7 cellular contexts compared by ENCODE assay signal in genomic region chr11:125496465-125496817, GRCh38. TPM values are rescaled to one million over a fixed set of nuclear protein-coding genes. Genes with fewer than 3 reads are reported as not detected.
DNase-seq lines count a peak whose midpoint lies in the region; ATAC-seq, FAIRE-seq and TF ChIP-seq lines count a peak whose summit lies in the region.

No MANE protein-coding gene starts in this region.

- DNase-seq in GM12878 (ENCODE audit: low read depth, low spot score) (no peak), left lung (no peak), HuH-7.5 (ENCODE audit: low spot score) (no peak)

- H3K4me1 ChIP-seq in HUES6 (ENCODE audit: control insufficient read depth, insufficient read depth, low read length) = peaks cover 14% of the 10 kb centered on the region
- no peaks in the 10 kb centered on the region; the same call in 1 of the 2 replicates for H3K4me1 ChIP-seq in GM12878 (ENCODE audit: control insufficient read depth, insufficient read depth, low read length)
- H3K4me1 ChIP-seq in left lung = peaks cover 4 to 18% of the 10 kb centered on the region in 2 donors
- H3K4me1 ChIP-seq in stomach smooth muscle (ENCODE audit: control insufficient read depth, insufficient read depth, low read length) = peaks cover 14% of the 10 kb centered on the region

- H3K27ac ChIP-seq in HUES6 (ENCODE audit: low read depth, low read length) (no peak overlapping the region), GM12878 (ENCODE audit: control insufficient read depth, insufficient read depth) (no peak overlapping the region), left lung (peak overlapping the region in 1 of 2 donors; percentile 21), stomach smooth muscle (ENCODE audit: low read length) (peak overlapping the region; percentile 80)

- no peak for TF ChIP-seq CTCF in GM12878 (IDR thresholded peaks at IDR 0.05 in 2 of 3, conservative IDR thresholded peaks at IDR 0.05 in 1 of 3; ENCODE audit: control insufficient read depth in 2 of 3, extremely low read depth in 1 of 3, insufficient read depth in 1 of 3, low read depth in 3 of 3, low read length in 3 of 3)
- no peak for TF ChIP-seq CTCF in left lung (IDR thresholded peaks at IDR 0.05)

- no peak for TF ChIP-seq POLR2A in GM12878 (IDR thresholded peaks at IDR 0.05; ENCODE audit: low read depth, low read length)

- no peak for FAIRE-seq in GM12878 (lab: Jason Lieb, UNC)

- H4K20me1 ChIP-seq in GM12878 (ENCODE audit: control insufficient read depth, insufficient read depth) = no peaks in the 10 kb centered on the region

- 68% methylated on average over 12 of the region's 12 CpGs for WGBS in GM12878 (ENCODE audit: insufficient coverage, insufficient replicate concordance, low lambda C conversion rate, missing lambda C conversion rate)

- H3K79me2 ChIP-seq in GM12878 (ENCODE audit: control insufficient read depth, insufficient read depth, low read length) = peaks cover 15% of the 10 kb centered on the region

- intact Hi-C loops in GM12878 (cut with micrococcal nuclease; ENCODE audit: unreplicated experiment) (no loop called here), left lung (cut with DNase I) (no loop called here)

- H3K36me3 ChIP-seq in HUES6 (ENCODE audit: control insufficient read depth, insufficient read depth, low read length) (no peaks in the 10 kb centered on the region), GM12878 (ENCODE audit: control insufficient read depth in 2 of 2, insufficient read depth in 2 of 2, low read length in 1 of 2) (no peaks in the 10 kb centered on the region), left lung (no peaks in the 10 kb centered on the region), stomach smooth muscle (ENCODE audit: control insufficient read depth in 2 of 2, insufficient read depth in 2 of 2, low read length in 2 of 2) (no peaks in the 10 kb centered on the region)

- H3K27me3 ChIP-seq in HUES6 (ENCODE audit: control insufficient read depth, insufficient read depth, low read length) = peaks cover 39% of the 10 kb centered on the region
- 0 out of 4 replicates have a peak, but pooled peaks cover 0 to 7% of the 10 kb centered on the region in 2 experiments for H3K27me3 ChIP-seq in GM12878 (replicated peaks in 1 of 2; ENCODE audit: control insufficient read depth in 2 of 2, insufficient read depth in 2 of 2, low read length in 1 of 2)
- H3K27me3 ChIP-seq in left lung = peaks cover 8 to 59% of the 10 kb centered on the region in 2 donors
- H3K27me3 ChIP-seq in stomach smooth muscle (ENCODE audit: control insufficient read depth in 1 of 2, insufficient read depth in 2 of 2, low read length in 2 of 2) = no peaks in the 10 kb centered on the region

- H3K4me3 ChIP-seq in HUES6 (ENCODE audit: low read depth, low read length) (peak overlapping the region; percentile 89), GM12878 (no peak overlapping the region; the same call in 1 of the 2 replicates), left lung (peak overlapping the region; percentile 42 to 54), stomach smooth muscle (ENCODE audit: low read length in 2 of 2) (peak overlapping the region; percentile 83 to 84)

- H3K9me3 ChIP-seq in HUES6 (ENCODE audit: control insufficient read depth, insufficient read depth, low read depth, low read length) = no peaks in the 10 kb centered on the region
- H3K9me3 ChIP-seq in GM12878 (replicated peaks; ENCODE audit: control insufficient read depth, insufficient read depth, low read length) = no peaks in the 10 kb centered on the region
- H3K9me3 ChIP-seq in left lung = no peaks in the 10 kb centered on the region
- no peaks in the 10 kb centered on the region for H3K9me3 ChIP-seq in stomach smooth muscle (ENCODE audit: control insufficient read depth in 2 of 2, low read length in 2 of 2)

- no peak for TF ChIP-seq RAD21 in GM12878 (IDR thresholded peaks at IDR 0.05; ENCODE audit: insufficient read depth, low read depth, low read length)

- BruUV-seq in GM12878 (replicated peaks; lab: Mats Ljungman, UMichigan) = no TSS peak

- CTCF ChIA-PET in GM12878 (lab: Yijun Ruan, JAX) = interaction anchor here (1.0 to 1.1 kb wide), 2 partner anchors 14 to 67 kb away, joined by 3 read pairs; no protein-coding TSS in a partner anchor

- ATAC-seq in GM12878 (no peak), left lung (no peak), HG03025 (IDR thresholded peaks at IDR 0.05; ENCODE audit: low FRiP score, unreplicated experiment) (no peak), HG03342 (IDR thresholded peaks at IDR 0.05; ENCODE audit: unreplicated experiment) (no peak)

- TF ChIP-seq EP300 in GM12878 (IDR thresholded peaks at IDR 0.05; ENCODE audit: borderline replicate concordance in 1 of 2, control insufficient read depth in 1 of 2, low read depth in 2 of 2, low read length in 2 of 2) = no peak

- POLR2A ChIA-PET in GM12878 (lab: Charles Lee) = interaction anchor here (0.6 to 1.0 kb wide), 3 partner anchors 17 to 96 kb away, joined by 3 to 5 read pairs (median 3); partner anchors contain the start of gene STT3A

- RAD21 ChIA-PET in GM12878 (lab: Charles Lee; ENCODE audit: unreplicated experiment) = interaction anchor here (1.3 kb wide), 1 partner anchor 73 kb away, joined by 3 read pairs; no protein-coding TSS in a partner anchor

- no peak overlapping the region; the same call in none of the 2 replicates for H2AFZ ChIP-seq in GM12878 (ENCODE audit: control insufficient read depth, low read depth, low read length)

- in situ Hi-C loops in GM12878 (cut with MboI) = no loop called here

- H3K9ac ChIP-seq in HUES6 (ENCODE audit: low read length) = no peak overlapping the region
- no peak overlapping the region for H3K9ac ChIP-seq in GM12878 (ENCODE audit: control insufficient read depth, insufficient read depth, low read length)
- H3K9ac ChIP-seq in stomach smooth muscle (ENCODE audit: low read length in 2 of 2) = peak overlapping the region; percentile 69 to 71

- H3K4me2 ChIP-seq in GM12878 (ENCODE audit: control insufficient read depth, insufficient read depth) = peak overlapping the region; percentile 64

- SMC1A ChIA-PET in GM12878 (lab: Charles Lee; ENCODE audit: uncharacterized antibody, unreplicated experiment) = interaction anchor here (0.6 to 0.9 kb wide), 2 partner anchors 11 to 17 kb away, joined by 3 to 5 read pairs; no protein-coding TSS in a partner anchor

TF ChIP-seq in GM12878, 131 proteins besides CTCF, POLR2A, EP300 and RAD21 (continues in another document):
- TF ChIP-seq ZNF24 (IDR thresholded peaks at IDR 0.05) = no peak
- TF ChIP-seq POLR2AphosphoS2 (IDR thresholded peaks at IDR 0.05; ENCODE audit: low read depth, low read length) = no peak
- TF ChIP-seq NRF1 (conservative IDR thresholded peaks at IDR 0.05; ENCODE audit: low read depth, low read length) = no peak
- no peak for TF ChIP-seq PML (IDR thresholded peaks at IDR 0.05; ENCODE audit: low read length)
- TF ChIP-seq E2F4 (IDR thresholded peaks at IDR 0.05; ENCODE audit: low read depth, low read length) = no peak
- no peak for TF ChIP-seq NR2C1 (IDR thresholded peaks at IDR 0.05)
- no peak for TF ChIP-seq SREBF1 (IDR thresholded peaks at IDR 0.05; ENCODE audit: low read length)
- no peak for TF ChIP-seq ZBTB4 (CRISPR knock-in tag; IDR thresholded peaks at IDR 0.05)

RNA-seq across cellular contexts. Expression of gene FEZ1, which starts 0.4 kb away (rescaled TPM):
- total RNA-seq in GM12878 (2013; cell fraction: nucleolus; rRNA removed) = 20.4 and 20.8 TPM in 2 replicates
- total RNA-seq in GM12878 (2014; rRNA removed) = 9.0 and 15.3 TPM in 2 replicates
- 9.8 and 10.4 TPM in 2 replicates for total RNA-seq in GM12878 (2014; rRNA removed; fragmentation: Illumina TruSeq; extraction: Trizol)
- total RNA-seq in GM12878 (2021) = 10.1 and 11.6 TPM in 2 replicates
- 18.3 TPM for polyA plus RNA-seq in GM12878 (2011; ENCODE audit: low read depth)
- 46.7 and 57.0 TPM in 2 replicates for polyA plus RNA-seq in GM12878 (2011; rRNA removed)
- polyA plus RNA-seq in GM12878 (2011; cell fraction: cytosol; rRNA removed) = 57.5 and 65.1 TPM in 2 replicates
- 36.3 and 40.0 TPM in 2 replicates for polyA plus RNA-seq in GM12878 (2011; cell fraction: nucleus; rRNA removed)
- polyA plus RNA-seq in GM12878 (2012) = 14.3 and 23.0 TPM in 2 replicates
- polyA plus RNA-seq in GM12878 (2014; fragmentation: Illumina TruSeq; extraction: Trizol) = 11.5 and 12.4 TPM in 2 replicates
- polyA plus RNA-seq in GM12878 (2014; fragmentation: Nextera tagmentation; extraction: Ambion mirVana) = 1 to 10 TPM; 2.7 to 4.9 TPM
- 9.4 and 12.0 TPM in 2 replicates for polyA plus RNA-seq in GM12878 (2014; rRNA removed)
- 1 to 10 TPM; 7.6 to 8.8 TPM for polyA plus RNA-seq in GM12878 (2016; fragmentation: Nextera tagmentation; extraction: Ambion mirVana)
- polyA minus RNA-seq in GM12878 (2011; rRNA and poly(A)+ RNA removed) = 26.7 and 28.7 TPM in 2 replicates
- polyA minus RNA-seq in GM12878 (2011; cell fraction: cytosol; rRNA and poly(A)+ RNA removed) = 14.7 and 18.4 TPM in 2 replicates
- polyA minus RNA-seq in GM12878 (2011; cell fraction: nucleus; rRNA and poly(A)+ RNA removed) = 6.2 and 17.0 TPM in 2 replicates
- total RNA-seq in left lung = 10 to 100 TPM; 31.8 to 41.1 TPM

Comparison
In these comparisons a context has a peak if more than half of its experiments do, and no peak if none do; other contexts are left out.
1. H3K9ac ChIP-seq: peak in stomach smooth muscle (2 of 2); none in HUES6 (single experiment) and GM12878 (single experiment).